Comparison of ENCODE assay signal across 32 cellular contexts in the genomic region with DNA sequence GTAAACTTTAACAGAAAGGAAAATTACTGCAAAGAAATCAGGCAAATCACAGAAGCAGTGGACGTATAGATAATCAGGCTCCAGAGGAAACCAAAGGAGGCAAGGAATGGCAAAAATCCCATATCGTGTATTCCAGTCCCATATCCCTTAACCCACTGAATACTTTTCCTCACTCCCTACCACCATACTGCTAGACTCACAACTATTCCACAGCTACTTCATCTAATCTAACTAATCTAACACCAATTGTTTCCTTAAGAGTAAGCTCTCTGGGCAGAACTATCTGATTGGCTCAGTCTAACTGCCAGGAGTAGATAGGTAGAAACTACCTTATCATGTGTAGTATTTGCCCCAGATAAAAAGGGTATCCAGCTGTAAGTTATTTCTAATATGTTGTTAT.
"Had no signal": no experiment of that assay in that cellular context is flagged by ENCODE, and none has a peak within 500 bp of the region (broad histone marks: within the 10 kb centered on the region; RNA-seq: fewer than 3 reads in every experiment).

No MANE protein-coding gene starts in this region.

- H3K4me3 Mint-ChIP-seq: activated CD4-positive, alpha-beta memory T cell treated with anti-CD3 and anti-CD28 coated beads, Interleukin-2, amount 10 ng/mL, durations not matched to agents 7 days and 5 days; activated CD8-positive, alpha-beta memory T cell treated with anti-CD3 and anti-CD28 coated beads, Interleukin-2, amount 10 ng/mL, durations not matched to agents 7 days and 5 days; activated naive CD4-positive, alpha-beta T cell treated with anti-CD3 and anti-CD28 coated beads, Interleukin-2, amount 10 ng/mL, durations not matched to agents 7 days and 5 days; activated naive CD8-positive, alpha-beta T cell; activated naive CD8-positive, alpha-beta T cell treated with anti-CD3 and anti-CD28 coated beads, Interleukin-2, amount 50 U/mL, for 24 hours had no signal

- H3K4me3 ChIP-seq: PC-9 had no signal

- H3K27ac ChIP-seq: brain microvascular endothelial cell, PC-9, RWPE1, VCaP had no signal

- DNase-seq: activated CD4-positive, alpha-beta memory T cell treated with anti-CD3 and anti-CD28 coated beads, Interleukin-2, amount 10 ng/mL, durations not matched to agents 7 days and 5 days; activated CD4-positive, alpha-beta T cell treated with anti-CD3 and anti-CD28 coated beads for 1 hour; activated CD4-positive, alpha-beta T cell treated with anti-CD3 and anti-CD28 coated beads for 48 hours; activated CD4-positive, CD25-positive, alpha-beta regulatory T cell; activated CD8-positive, alpha-beta memory T cell treated with anti-CD3 and anti-CD28 coated beads for 24 hours; activated CD8-positive, alpha-beta memory T cell treated with anti-CD3 and anti-CD28 coated beads, Interleukin-2, amount 10 ng/mL, durations not matched to agents 7 days and 5 days; activated CD8-positive, alpha-beta memory T cell treated with anti-CD3 and anti-CD28 coated beads, Interleukin-2, amount 50 U/mL, for 48 hours; activated effector memory CD4-positive, alpha-beta T cell treated with Interleukin-2 at 50 U/mL for 16 hours; activated naive CD4-positive, alpha-beta T cell treated with anti-CD3 and anti-CD28 coated beads, Interleukin-2, amount 10 ng/mL, durations not matched to agents 7 days and 5 days; activated naive CD8-positive, alpha-beta T cell treated with anti-CD3 and anti-CD28 coated beads, Interleukin-2, amount 50 U/mL, for 24 hours; activated T-cell treated with anti-CD3 and anti-CD28 coated beads, Interleukin-2, amount 50 U/mL, for 48 hours; anterior cingulate cortex; brain microvascular endothelial cell; central memory CD4-positive, alpha-beta T cell; NCI-H1105; NCI-H1417 treated with DMSO at 0.1 percent for 48 hours; NCI-H2029; NCI-H345; NCI-H510A; NCI-H526; NCI-H748 treated with DMSO at 0.1 percent for 48 hours; PC-9; SIG-M5; T-helper 1 cell; T-helper 2 cell; T-helper 9 cell had no signal

- H3K36me3 ChIP-seq: brain microvascular endothelial cell had no signal

- H3K4me1 Mint-ChIP-seq: activated CD4-positive, alpha-beta memory T cell treated with anti-CD3 and anti-CD28 coated beads, Interleukin-2, amount 10 ng/mL, durations not matched to agents 7 days and 5 days; activated naive CD4-positive, alpha-beta T cell treated with anti-CD3 and anti-CD28 coated beads, Interleukin-2, amount 10 ng/mL, durations not matched to agents 7 days and 5 days; activated naive CD8-positive, alpha-beta T cell treated with anti-CD3 and anti-CD28 coated beads, Interleukin-2, amount 50 U/mL, for 24 hours had no signal

- H3K4me2 ChIP-seq: PC-9 had no signal

- FAIRE-seq: RCC 7860 had no signal

- H3K27me3 ChIP-seq: brain microvascular endothelial cell had no signal

- ATAC-seq: activated CD8-positive, alpha-beta memory T cell treated with anti-CD3 and anti-CD28 coated beads, Interleukin-2, amount 10 ng/mL, durations not matched to agents 7 days and 5 days; activated naive CD8-positive, alpha-beta T cell treated with anti-CD3 and anti-CD28 coated beads, Interleukin-2, amount 50 U/mL, for 24 hours; Right ventricle myocardium inferior; SK-N-SH treated with all-trans-retinoic acid at 6 μM for 48 hours had no signal

- H3K27me3 Mint-ChIP-seq: activated CD4-positive, alpha-beta memory T cell treated with anti-CD3 and anti-CD28 coated beads, Interleukin-2, amount 10 ng/mL, durations not matched to agents 7 days and 5 days; activated CD8-positive, alpha-beta memory T cell treated with anti-CD3 and anti-CD28 coated beads, Interleukin-2, amount 10 ng/mL, durations not matched to agents 7 days and 5 days; activated naive CD4-positive, alpha-beta T cell treated with anti-CD3 and anti-CD28 coated beads, Interleukin-2, amount 10 ng/mL, durations not matched to agents 7 days and 5 days; activated naive CD8-positive, alpha-beta T cell; activated naive CD8-positive, alpha-beta T cell treated with anti-CD3 and anti-CD28 coated beads, Interleukin-2, amount 50 U/mL, for 24 hours had no signal

- H3K27ac Mint-ChIP-seq: activated CD4-positive, alpha-beta memory T cell treated with anti-CD3 and anti-CD28 coated beads, Interleukin-2, amount 10 ng/mL, durations not matched to agents 7 days and 5 days; activated CD8-positive, alpha-beta memory T cell treated with anti-CD3 and anti-CD28 coated beads, Interleukin-2, amount 10 ng/mL, durations not matched to agents 7 days and 5 days; activated naive CD4-positive, alpha-beta T cell treated with anti-CD3 and anti-CD28 coated beads, Interleukin-2, amount 10 ng/mL, durations not matched to agents 7 days and 5 days; activated naive CD8-positive, alpha-beta T cell; activated naive CD8-positive, alpha-beta T cell treated with anti-CD3 and anti-CD28 coated beads, Interleukin-2, amount 50 U/mL, for 24 hours had no signal

- H2AFZ ChIP-seq: PC-9 had no signal
